ENCODE assay signal across 3 cellular contexts in the genomic region with DNA sequence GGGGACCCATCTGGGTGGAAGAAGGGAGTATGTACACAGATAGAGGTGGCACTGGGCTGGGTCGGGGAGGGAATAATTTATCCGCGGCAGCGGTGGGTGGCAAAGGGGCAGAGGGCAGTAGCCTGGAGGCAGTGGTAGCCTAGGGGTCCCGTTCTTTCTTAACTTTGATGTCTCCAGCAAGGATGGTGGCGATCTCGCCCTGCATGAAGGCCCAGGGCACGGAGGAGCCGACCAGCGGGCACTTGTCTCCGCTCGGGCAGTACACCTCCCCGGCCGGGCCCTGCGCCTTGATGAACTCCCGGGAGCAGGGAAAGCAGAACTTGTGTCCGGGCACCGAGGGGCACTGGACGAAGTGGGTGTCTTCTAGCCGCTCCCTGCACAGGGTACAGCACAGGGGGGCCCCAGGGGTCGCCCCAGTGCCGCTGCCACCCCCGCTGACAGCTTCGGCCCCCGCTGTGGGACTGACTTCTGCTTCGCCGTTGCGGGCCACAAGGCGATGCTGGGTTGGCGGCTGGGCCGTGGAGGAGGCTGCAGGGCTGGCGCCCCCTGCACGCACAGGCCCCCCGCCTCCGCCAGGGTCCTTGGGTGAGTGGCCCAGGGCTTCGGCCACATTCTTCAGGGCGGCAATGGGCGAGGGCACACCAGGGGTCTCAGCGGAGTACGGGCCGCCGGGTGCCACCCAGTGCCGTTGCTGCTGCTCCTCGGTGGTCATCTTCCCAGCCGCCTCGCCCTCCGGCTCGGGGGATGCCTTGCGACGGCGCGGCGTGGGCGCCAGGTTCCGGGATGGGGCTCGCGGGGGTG.
TF ChIP-seq lines count a peak whose summit lies in the region.

No MANE protein-coding gene starts in this region.

TF ChIP-seq in A549, 52 proteins besides CTCF, POLR2A, EP300 and RAD21:
- TF ChIP-seq REST (IDR thresholded peaks at IDR 0.05) (no peak), RARB (CRISPR knock-in tag; IDR thresholded peaks at IDR 0.05) (no peak), HOXA7 (CRISPR knock-in tag; IDR thresholded peaks at IDR 0.05) (no peak), KDM1A (IDR thresholded peaks at IDR 0.05; ENCODE audit: low read depth) (no peak), JUN (IDR thresholded peaks at IDR 0.05) (no peak), NFE2L2 (conservative IDR thresholded peaks at IDR 0.05; ENCODE audit: low read length) (no peak), MAX (IDR thresholded peaks at IDR 0.05) (no peak)

TF ChIP-seq in HEK293, 187 proteins besides CTCF, POLR2A, EP300 and RAD21:
- TF ChIP-seq ZNF621 (tag by site-specific recombination; IDR thresholded peaks at IDR 0.05) (no peak), RBAK (tag by site-specific recombination; IDR thresholded peaks at IDR 0.05) (no peak), GLI4 (tag by site-specific recombination; IDR thresholded peaks at IDR 0.05) (no peak), HIC1 (tag by site-specific recombination; IDR thresholded peaks at IDR 0.05) (peak; percentile 51; the same call in 1 of the 2 replicates), ZNF26 (tag by site-specific recombination; IDR thresholded peaks at IDR 0.05) (no peak), GLIS2 (tag by site-specific recombination; IDR thresholded peaks at IDR 0.05) (peak; percentile 72), ZNF658 (tag by site-specific recombination; IDR thresholded peaks at IDR 0.05) (no peak), ZSCAN23 (tag by site-specific recombination; IDR thresholded peaks at IDR 0.05) (no peak), ZNF184 (tag by site-specific recombination; IDR thresholded peaks at IDR 0.05) (no peak)
- TF ChIP-seq, protein P1, sequence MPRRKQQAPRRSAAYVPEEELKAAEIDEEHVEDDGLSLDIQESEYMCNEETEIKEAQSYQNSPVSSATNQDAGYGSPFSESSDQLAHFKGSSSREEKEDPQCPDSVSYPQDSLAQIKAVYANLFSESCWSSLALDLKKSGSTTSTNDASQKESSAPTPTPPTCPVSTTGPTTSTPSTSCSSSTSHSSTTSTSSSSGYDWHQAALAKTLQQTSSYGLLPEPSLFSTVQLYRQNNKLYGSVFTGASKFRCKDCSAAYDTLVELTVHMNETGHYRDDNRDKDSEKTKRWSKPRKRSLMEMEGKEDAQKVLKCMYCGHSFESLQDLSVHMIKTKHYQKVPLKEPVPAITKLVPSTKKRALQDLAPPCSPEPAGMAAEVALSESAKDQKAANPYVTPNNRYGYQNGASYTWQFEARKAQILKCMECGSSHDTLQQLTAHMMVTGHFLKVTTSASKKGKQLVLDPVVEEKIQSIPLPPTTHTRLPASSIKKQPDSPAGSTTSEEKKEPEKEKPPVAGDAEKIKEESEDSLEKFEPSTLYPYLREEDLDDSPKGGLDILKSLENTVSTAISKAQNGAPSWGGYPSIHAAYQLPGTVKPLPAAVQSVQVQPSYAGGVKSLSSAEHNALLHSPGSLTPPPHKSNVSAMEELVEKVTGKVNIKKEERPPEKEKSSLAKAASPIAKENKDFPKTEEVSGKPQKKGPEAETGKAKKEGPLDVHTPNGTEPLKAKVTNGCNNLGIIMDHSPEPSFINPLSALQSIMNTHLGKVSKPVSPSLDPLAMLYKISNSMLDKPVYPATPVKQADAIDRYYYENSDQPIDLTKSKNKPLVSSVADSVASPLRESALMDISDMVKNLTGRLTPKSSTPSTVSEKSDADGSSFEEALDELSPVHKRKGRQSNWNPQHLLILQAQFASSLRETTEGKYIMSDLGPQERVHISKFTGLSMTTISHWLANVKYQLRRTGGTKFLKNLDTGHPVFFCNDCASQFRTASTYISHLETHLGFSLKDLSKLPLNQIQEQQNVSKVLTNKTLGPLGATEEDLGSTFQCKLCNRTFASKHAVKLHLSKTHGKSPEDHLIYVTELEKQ (tag by site-specific recombination; IDR thresholded peaks at IDR 0.05; ENCODE audit: borderline replicate concordance), result no peak

TF ChIP-seq in K562, 482 proteins besides CTCF, POLR2A, EP300 and RAD21:
- TF ChIP-seq XRCC3 (IDR thresholded peaks at IDR 0.05), result no peak
- TF ChIP-seq MCM7 (IDR thresholded peaks at IDR 0.05), result no peak
- TF ChIP-seq STAG1 (CRISPR knock-in tag; IDR thresholded peaks at IDR 0.05; ENCODE audit: borderline replicate concordance), result no peak
- TF ChIP-seq HSF4 (CRISPR knock-in tag; IDR thresholded peaks at IDR 0.05; ENCODE audit: borderline replicate concordance), result no peak
- TF ChIP-seq ZNF639 (CRISPR knock-in tag; conservative IDR thresholded peaks at IDR 0.05 in 1 of 2, IDR thresholded peaks at IDR 0.05 in 1 of 2), result no peak
- peak; percentile 45; the same call in 1 of the 2 replicates for TF ChIP-seq ZFX (CRISPR knock-in tag; IDR thresholded peaks at IDR 0.05)
- no peak for TF ChIP-seq PRMT5 (CRISPR knock-in tag; IDR thresholded peaks at IDR 0.05)
- peak; percentile 39; the same call in 1 of the 2 replicates for TF ChIP-seq RBFOX2 (IDR thresholded peaks at IDR 0.05; ENCODE audit: low read depth, low read length)
- TF ChIP-seq HNRNPL (IDR thresholded peaks at IDR 0.05; ENCODE audit: low read depth, low read length), result peak; percentile 62
- 0 out of 2 replicates have a peak, but pooled peaks have one; percentile 45 for TF ChIP-seq THAP12 (CRISPR knock-in tag; IDR thresholded peaks at IDR 0.05)
- peak; percentile 93 for TF ChIP-seq ZBTB33 (CRISPR knock-in tag; IDR thresholded peaks at IDR 0.05)
TF ChIP-seq in K562: peak in this region for 5.
